In the genomic region with DNA sequence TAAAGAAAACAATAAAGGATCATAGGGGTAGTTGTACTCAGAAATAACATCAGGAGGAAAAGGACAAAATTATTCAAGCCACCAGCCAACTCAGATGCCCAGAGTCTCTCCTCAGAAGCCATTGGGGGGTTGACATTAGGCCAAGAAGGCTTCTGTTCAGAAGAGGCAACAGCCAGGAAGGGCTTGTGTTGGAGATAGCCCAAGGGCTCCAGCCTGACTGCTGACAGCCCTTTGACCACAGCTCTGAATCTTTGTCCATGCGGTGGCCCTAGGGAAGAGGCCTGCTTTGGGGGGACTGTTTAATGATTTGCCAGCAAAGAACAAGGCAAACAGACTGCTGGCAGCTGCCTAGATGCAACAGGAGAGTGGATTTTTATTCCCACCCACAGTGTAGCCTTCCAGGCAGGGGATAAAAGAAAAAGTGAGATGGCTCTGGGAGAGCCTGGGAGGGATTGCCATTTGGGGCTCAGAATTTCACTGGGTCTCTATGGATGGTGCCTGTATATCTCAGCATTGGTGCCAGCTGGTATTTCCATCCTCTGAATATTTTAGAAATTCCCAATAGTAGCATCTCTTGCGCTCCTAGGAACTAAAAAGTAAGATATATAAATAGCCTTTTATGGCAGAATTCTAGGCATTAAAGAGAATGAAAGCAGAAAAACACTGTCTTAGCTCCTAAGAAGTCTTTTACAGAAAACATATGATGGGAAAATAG, we compare ENCODE assay signal across 1 cellular context.
TF ChIP-seq lines count a peak whose summit lies in the region.

No MANE protein-coding gene starts in this region.

TF ChIP-seq in HepG2, 621 proteins besides CTCF, POLR2A, EP300 and RAD21 (continued from another document and continues in another):
- TF ChIP-seq, protein P1, sequence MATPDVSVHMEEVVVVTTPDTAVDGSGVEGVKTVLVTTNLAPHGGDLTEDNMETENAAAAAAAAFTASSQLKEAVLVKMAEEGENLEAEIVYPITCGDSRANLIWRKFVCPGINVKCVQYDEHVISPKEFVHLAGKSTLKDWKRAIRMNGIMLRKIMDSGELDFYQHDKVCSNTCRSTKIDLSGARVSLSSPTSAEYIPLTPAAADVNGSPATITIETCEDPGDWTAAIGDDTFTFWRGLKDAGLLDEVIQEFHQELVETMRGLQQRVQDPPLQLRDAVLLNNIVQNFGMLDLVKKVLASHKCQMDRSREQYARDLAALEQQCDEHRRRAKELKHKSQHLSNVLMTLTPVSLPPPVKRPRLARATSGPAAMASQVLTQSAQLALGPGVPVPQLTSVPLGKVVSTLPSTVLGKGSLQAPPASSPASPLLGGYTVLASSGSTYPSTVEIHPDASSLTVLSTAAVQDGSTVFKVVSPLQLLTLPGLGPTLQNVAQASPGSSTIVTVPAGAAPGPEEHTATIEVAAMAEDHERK (CRISPR knock-in tag; IDR thresholded peaks at IDR 0.05; ENCODE audit: low read depth): no peak
- TF ChIP-seq ZNF605 (CRISPR knock-in tag; IDR thresholded peaks at IDR 0.05) (peak; percentile 77), ZNF607 (CRISPR knock-in tag; IDR thresholded peaks at IDR 0.05; ENCODE audit: borderline replicate concordance) (no peak; the same call in 1 of the 2 replicates), SRSF4 (IDR thresholded peaks at IDR 0.05; ENCODE audit: low read depth, low read length, poor library complexity, severe bottlenecking) (no peak), ZNF33A (CRISPR knock-in tag; IDR thresholded peaks at IDR 0.05; ENCODE audit: borderline replicate concordance) (peak; percentile 89; the same call in 1 of the 2 replicates), SATB2 (CRISPR knock-in tag; IDR thresholded peaks at IDR 0.05) (0 out of 2 replicates have a peak, but pooled peaks have one; percentile 41), ZNF547 (CRISPR knock-in tag; IDR thresholded peaks at IDR 0.05) (no peak), TOE1 (CRISPR knock-in tag; IDR thresholded peaks at IDR 0.05) (peak; percentile 53; the same call in 1 of the 2 replicates), HMGA1 (CRISPR knock-in tag; conservative IDR thresholded peaks at IDR 0.05) (no peak), GATAD2A (CRISPR knock-in tag; IDR thresholded peaks at IDR 0.05) (peak; percentile 98), STAG1 (CRISPR knock-in tag; IDR thresholded peaks at IDR 0.05) (peak; percentile 45), ZNF337 (CRISPR knock-in tag; IDR thresholded peaks at IDR 0.05; ENCODE audit: borderline replicate concordance, low read depth) (0 out of 2 replicates have a peak, but pooled peaks have one; percentile 35), RAD51 (IDR thresholded peaks at IDR 0.05; ENCODE audit: borderline replicate concordance) (no peak), ZNF782 (CRISPR knock-in tag; IDR thresholded peaks at IDR 0.05; ENCODE audit: borderline replicate concordance) (no peak), KAT7 (CRISPR knock-in tag; IDR thresholded peaks at IDR 0.05; ENCODE audit: borderline replicate concordance) (peak; percentile 89; the same call in 1 of the 2 replicates), YEATS4 (CRISPR knock-in tag; IDR thresholded peaks at IDR 0.05; ENCODE audit: borderline replicate concordance) (peak; percentile 76; the same call in 1 of the 2 replicates), PHF21A (CRISPR knock-in tag; IDR thresholded peaks at IDR 0.05) (peak; percentile 97), ZNF343 (CRISPR knock-in tag; IDR thresholded peaks at IDR 0.05) (peak; percentile 38; the same call in 1 of the 2 replicates), MAF1 (CRISPR knock-in tag; IDR thresholded peaks at IDR 0.05; ENCODE audit: borderline replicate concordance) (no peak), PCBP1 (IDR thresholded peaks at IDR 0.05; ENCODE audit: borderline replicate concordance, low read depth, low read length) (no peak), PCBP2 (optimal IDR thresholded peaks at IDR 0.05; ENCODE audit: low read depth, low read length, poor library complexity, severe bottlenecking) (no peak), ZIK1 (CRISPR knock-in tag; IDR thresholded peaks at IDR 0.05; ENCODE audit: borderline replicate concordance, low read depth) (no peak), ZKSCAN8 (CRISPR knock-in tag; IDR thresholded peaks at IDR 0.05; ENCODE audit: borderline replicate concordance) (peak; percentile 89), DPF2 (CRISPR knock-in tag; IDR thresholded peaks at IDR 0.05; ENCODE audit: borderline replicate concordance, low read depth) (peak; percentile 77; the same call in 1 of the 2 replicates), ZBTB20 (CRISPR knock-in tag; IDR thresholded peaks at IDR 0.05; ENCODE audit: borderline replicate concordance, low read depth) (peak; percentile 93; the same call in 1 of the 2 replicates), ZNF563 (CRISPR knock-in tag; IDR thresholded peaks at IDR 0.05) (0 out of 2 replicates have a peak, but pooled peaks have one; percentile 28), ZNF292 (CRISPR knock-in tag; IDR thresholded peaks at IDR 0.05; ENCODE audit: borderline replicate concordance, low read depth) (peak; percentile 99), NFIC (IDR thresholded peaks at IDR 0.05; ENCODE audit: low read length) (peak; percentile 85), MXI1 (IDR thresholded peaks at IDR 0.05; ENCODE audit: borderline replicate concordance, low read depth, low read length) (peak; percentile 93; the same call in 1 of the 3 replicates), ZNF614 (CRISPR knock-in tag; IDR thresholded peaks at IDR 0.05; ENCODE audit: borderline replicate concordance) (peak; percentile 92; the same call in 1 of the 2 replicates), ZNF205 (CRISPR knock-in tag; IDR thresholded peaks at IDR 0.05) (peak; percentile 87), SIX4 (CRISPR knock-in tag; IDR thresholded peaks at IDR 0.05) (peak; percentile 73), HMG20B (CRISPR knock-in tag; conservative IDR thresholded peaks at IDR 0.05) (peak; percentile 85), MIXL1 (CRISPR knock-in tag; IDR thresholded peaks at IDR 0.05) (peak; percentile 99)
- TF ChIP-seq, protein P2, sequence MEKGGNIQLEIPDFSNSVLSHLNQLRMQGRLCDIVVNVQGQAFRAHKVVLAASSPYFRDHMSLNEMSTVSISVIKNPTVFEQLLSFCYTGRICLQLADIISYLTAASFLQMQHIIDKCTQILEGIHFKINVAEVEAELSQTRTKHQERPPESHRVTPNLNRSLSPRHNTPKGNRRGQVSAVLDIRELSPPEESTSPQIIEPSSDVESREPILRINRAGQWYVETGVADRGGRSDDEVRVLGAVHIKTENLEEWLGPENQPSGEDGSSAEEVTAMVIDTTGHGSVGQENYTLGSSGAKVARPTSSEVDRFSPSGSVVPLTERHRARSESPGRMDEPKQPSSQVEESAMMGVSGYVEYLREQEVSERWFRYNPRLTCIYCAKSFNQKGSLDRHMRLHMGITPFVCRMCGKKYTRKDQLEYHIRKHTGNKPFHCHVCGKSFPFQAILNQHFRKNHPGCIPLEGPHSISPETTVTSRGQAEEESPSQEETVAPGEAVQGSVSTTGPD (CRISPR knock-in tag; IDR thresholded peaks at IDR 0.05): no peak
- TF ChIP-seq, protein P3, sequence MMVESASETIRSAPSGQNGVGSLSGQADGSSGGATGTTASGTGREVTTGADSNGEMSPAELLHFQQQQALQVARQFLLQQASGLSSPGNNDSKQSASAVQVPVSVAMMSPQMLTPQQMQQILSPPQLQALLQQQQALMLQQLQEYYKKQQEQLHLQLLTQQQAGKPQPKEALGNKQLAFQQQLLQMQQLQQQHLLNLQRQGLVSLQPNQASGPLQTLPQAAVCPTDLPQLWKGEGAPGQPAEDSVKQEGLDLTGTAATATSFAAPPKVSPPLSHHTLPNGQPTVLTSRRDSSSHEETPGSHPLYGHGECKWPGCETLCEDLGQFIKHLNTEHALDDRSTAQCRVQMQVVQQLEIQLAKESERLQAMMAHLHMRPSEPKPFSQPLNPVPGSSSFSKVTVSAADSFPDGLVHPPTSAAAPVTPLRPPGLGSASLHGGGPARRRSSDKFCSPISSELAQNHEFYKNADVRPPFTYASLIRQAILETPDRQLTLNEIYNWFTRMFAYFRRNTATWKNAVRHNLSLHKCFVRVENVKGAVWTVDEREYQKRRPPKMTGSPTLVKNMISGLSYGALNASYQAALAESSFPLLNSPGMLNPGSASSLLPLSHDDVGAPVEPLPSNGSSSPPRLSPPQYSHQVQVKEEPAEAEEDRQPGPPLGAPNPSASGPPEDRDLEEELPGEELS (CRISPR knock-in tag; IDR thresholded peaks at IDR 0.05): peak; percentile 95
- TF ChIP-seq, protein P4, sequence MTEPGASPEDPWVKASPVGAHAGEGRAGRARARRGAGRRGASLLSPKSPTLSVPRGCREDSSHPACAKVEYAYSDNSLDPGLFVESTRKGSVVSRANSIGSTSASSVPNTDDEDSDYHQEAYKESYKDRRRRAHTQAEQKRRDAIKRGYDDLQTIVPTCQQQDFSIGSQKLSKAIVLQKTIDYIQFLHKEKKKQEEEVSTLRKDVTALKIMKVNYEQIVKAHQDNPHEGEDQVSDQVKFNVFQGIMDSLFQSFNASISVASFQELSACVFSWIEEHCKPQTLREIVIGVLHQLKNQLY (CRISPR knock-in tag; IDR thresholded peaks at IDR 0.05): peak; percentile 92
- TF ChIP-seq, protein P5, sequence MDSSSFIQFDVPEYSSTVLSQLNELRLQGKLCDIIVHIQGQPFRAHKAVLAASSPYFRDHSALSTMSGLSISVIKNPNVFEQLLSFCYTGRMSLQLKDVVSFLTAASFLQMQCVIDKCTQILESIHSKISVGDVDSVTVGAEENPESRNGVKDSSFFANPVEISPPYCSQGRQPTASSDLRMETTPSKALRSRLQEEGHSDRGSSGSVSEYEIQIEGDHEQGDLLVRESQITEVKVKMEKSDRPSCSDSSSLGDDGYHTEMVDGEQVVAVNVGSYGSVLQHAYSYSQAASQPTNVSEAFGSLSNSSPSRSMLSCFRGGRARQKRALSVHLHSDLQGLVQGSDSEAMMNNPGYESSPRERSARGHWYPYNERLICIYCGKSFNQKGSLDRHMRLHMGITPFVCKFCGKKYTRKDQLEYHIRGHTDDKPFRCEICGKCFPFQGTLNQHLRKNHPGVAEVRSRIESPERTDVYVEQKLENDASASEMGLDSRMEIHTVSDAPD (CRISPR knock-in tag; IDR thresholded peaks at IDR 0.05): no peak
- TF ChIP-seq, protein P6, sequence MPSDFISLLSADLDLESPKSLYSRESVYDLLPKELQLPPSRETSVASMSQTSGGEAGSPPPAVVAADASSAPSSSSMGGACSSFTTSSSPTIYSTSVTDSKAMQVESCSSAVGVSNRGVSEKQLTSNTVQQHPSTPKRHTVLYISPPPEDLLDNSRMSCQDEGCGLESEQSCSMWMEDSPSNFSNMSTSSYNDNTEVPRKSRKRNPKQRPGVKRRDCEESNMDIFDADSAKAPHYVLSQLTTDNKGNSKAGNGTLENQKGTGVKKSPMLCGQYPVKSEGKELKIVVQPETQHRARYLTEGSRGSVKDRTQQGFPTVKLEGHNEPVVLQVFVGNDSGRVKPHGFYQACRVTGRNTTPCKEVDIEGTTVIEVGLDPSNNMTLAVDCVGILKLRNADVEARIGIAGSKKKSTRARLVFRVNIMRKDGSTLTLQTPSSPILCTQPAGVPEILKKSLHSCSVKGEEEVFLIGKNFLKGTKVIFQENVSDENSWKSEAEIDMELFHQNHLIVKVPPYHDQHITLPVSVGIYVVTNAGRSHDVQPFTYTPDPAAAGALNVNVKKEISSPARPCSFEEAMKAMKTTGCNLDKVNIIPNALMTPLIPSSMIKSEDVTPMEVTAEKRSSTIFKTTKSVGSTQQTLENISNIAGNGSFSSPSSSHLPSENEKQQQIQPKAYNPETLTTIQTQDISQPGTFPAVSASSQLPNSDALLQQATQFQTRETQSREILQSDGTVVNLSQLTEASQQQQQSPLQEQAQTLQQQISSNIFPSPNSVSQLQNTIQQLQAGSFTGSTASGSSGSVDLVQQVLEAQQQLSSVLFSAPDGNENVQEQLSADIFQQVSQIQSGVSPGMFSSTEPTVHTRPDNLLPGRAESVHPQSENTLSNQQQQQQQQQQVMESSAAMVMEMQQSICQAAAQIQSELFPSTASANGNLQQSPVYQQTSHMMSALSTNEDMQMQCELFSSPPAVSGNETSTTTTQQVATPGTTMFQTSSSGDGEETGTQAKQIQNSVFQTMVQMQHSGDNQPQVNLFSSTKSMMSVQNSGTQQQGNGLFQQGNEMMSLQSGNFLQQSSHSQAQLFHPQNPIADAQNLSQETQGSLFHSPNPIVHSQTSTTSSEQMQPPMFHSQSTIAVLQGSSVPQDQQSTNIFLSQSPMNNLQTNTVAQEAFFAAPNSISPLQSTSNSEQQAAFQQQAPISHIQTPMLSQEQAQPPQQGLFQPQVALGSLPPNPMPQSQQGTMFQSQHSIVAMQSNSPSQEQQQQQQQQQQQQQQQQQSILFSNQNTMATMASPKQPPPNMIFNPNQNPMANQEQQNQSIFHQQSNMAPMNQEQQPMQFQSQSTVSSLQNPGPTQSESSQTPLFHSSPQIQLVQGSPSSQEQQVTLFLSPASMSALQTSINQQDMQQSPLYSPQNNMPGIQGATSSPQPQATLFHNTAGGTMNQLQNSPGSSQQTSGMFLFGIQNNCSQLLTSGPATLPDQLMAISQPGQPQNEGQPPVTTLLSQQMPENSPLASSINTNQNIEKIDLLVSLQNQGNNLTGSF (CRISPR knock-in tag; IDR thresholded peaks at IDR 0.05): peak; percentile 26; the same call in 1 of the 2 replicates
- TF ChIP-seq, protein P7, sequence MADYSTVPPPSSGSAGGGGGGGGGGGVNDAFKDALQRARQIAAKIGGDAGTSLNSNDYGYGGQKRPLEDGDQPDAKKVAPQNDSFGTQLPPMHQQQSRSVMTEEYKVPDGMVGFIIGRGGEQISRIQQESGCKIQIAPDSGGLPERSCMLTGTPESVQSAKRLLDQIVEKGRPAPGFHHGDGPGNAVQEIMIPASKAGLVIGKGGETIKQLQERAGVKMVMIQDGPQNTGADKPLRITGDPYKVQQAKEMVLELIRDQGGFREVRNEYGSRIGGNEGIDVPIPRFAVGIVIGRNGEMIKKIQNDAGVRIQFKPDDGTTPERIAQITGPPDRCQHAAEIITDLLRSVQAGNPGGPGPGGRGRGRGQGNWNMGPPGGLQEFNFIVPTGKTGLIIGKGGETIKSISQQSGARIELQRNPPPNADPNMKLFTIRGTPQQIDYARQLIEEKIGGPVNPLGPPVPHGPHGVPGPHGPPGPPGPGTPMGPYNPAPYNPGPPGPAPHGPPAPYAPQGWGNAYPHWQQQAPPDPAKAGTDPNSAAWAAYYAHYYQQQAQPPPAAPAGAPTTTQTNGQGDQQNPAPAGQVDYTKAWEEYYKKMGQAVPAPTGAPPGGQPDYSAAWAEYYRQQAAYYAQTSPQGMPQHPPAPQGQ (CRISPR knock-in tag; IDR thresholded peaks at IDR 0.05; ENCODE audit: borderline replicate concordance): no peak; the same call in 1 of the 2 replicates
- TF ChIP-seq, protein P8, sequence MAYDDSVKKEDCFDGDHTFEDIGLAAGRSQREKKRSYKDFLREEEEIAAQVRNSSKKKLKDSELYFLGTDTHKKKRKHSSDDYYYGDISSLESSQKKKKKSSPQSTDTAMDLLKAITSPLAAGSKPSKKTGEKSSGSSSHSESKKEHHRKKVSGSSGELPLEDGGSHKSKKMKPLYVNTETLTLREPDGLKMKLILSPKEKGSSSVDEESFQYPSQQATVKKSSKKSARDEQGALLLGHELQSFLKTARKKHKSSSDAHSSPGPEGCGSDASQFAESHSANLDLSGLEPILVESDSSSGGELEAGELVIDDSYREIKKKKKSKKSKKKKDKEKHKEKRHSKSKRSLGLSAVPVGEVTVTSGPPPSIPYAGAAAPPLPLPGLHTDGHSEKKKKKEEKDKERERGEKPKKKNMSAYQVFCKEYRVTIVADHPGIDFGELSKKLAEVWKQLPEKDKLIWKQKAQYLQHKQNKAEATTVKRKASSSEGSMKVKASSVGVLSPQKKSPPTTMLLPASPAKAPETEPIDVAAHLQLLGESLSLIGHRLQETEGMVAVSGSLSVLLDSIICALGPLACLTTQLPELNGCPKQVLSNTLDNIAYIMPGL (CRISPR knock-in tag; IDR thresholded peaks at IDR 0.05; ENCODE audit: borderline replicate concordance in 1 of 2, low read depth in 1 of 2): peak in 1 of 2 experiments; percentile 37; a peak in 1 of 4 replicates
